Comparison of ENCODE assay signal across 8 cellular contexts in the genomic region with DNA sequence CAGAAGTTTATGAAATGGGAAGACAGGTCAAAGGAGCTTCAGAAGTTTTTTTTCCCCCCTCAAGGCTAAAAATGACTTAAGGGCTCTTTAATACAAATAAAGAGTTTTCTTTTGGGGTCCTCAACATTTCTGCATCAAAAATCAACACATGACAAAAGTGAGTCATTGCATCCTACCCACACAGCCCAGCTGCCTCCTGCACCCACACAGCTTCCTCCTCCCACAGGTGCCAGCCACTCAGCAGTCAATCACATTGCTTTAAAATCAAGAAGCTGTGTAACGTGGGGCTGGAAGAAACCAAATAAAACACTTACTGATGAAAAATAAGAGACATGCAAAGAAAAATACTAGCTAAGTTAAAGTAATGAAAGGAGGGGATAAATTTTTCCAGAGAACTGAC.
DNase-seq lines count a peak whose midpoint lies in the region; ATAC-seq and TF ChIP-seq lines count a peak whose summit lies in the region.

No MANE protein-coding gene starts in this region.

- H3K4me3 ChIP-seq in lower lobe of right lung (no peak overlapping the region), right cardiac atrium (ENCODE audit: low read length) (no peak overlapping the region), Caco-2 (ENCODE audit: low read depth, low read length) (no peak overlapping the region), endodermal cell (ENCODE audit: low read length) (no peak overlapping the region)

- no peak overlapping the region for H3K23ac ChIP-seq in H9 (ENCODE audit: insufficient read length, low read depth, low read length)

- H3K4me3 Mint-ChIP-seq in H9: no peak overlapping the region
- no peak overlapping the region for H3K4me3 Mint-ChIP-seq in Caco-2 (ENCODE audit: unreplicated experiment)
- no peak overlapping the region for H3K4me3 Mint-ChIP-seq in endodermal cell

- H2AFZ ChIP-seq in H9 (ENCODE audit: low read length): no peak overlapping the region

- TF ChIP-seq CTCF in lower lobe of right lung (IDR thresholded peaks at IDR 0.05): no peak
- no peak for TF ChIP-seq CTCF in H9 (conservative IDR thresholded peaks at IDR 0.05)
- TF ChIP-seq CTCF in Caco-2 (IDR thresholded peaks at IDR 0.05; ENCODE audit: insufficient read depth in 1 of 2, low read depth in 1 of 2, low read length in 1 of 2, severe bottlenecking in 1 of 2, unreplicated experiment in 1 of 2): no peak
- TF ChIP-seq CTCF in endodermal cell (conservative IDR thresholded peaks at IDR 0.05): no peak

- H3K36me3 Mint-ChIP-seq in H9 (ENCODE audit: insufficient read depth in 1 of 3, low read depth in 3 of 3) (peaks cover 0 to 3% (median 0%) of the 10 kb centered on the region in 3 experiments; a peak in 1 of 7 replicates), Caco-2 (ENCODE audit: insufficient read depth, unreplicated experiment) (no peaks in the 10 kb centered on the region), endodermal cell (ENCODE audit: low read depth) (no peaks in the 10 kb centered on the region)

- no peak overlapping the region for H2BK12ac ChIP-seq in H9 (ENCODE audit: insufficient read length, low read depth, low read length)

- H3K4me1 Mint-ChIP-seq in H9 (peaks cover 6 to 10% of the 10 kb centered on the region in 2 experiments; a peak in 3 of 4 replicates), Caco-2 (ENCODE audit: low read depth, unreplicated experiment) (no peaks in the 10 kb centered on the region), endodermal cell (peaks cover 5% of the 10 kb centered on the region)

- no peak overlapping the region for H3K4me2 ChIP-seq in H9 (ENCODE audit: insufficient read depth, insufficient read length, low read length)

- H3K9me3 Mint-ChIP-seq in H9 (peaks cover 0 to 3% of the 10 kb centered on the region in 2 experiments; a peak in 2 of 5 replicates), Caco-2 (ENCODE audit: unreplicated experiment) (no peaks in the 10 kb centered on the region), endodermal cell (peaks cover 3% of the 10 kb centered on the region)

- POLR2A ChIA-PET in Caco-2 (lab: Charles Lee): no interaction called here

- H2BK5ac ChIP-seq in H9 (ENCODE audit: insufficient read length, low read length): no peak overlapping the region

- H3K9me3 ChIP-seq in lower lobe of right lung (no peaks in the 10 kb centered on the region), right cardiac atrium (ENCODE audit: control insufficient read depth, low read length) (no peaks in the 10 kb centered on the region), H9 (ENCODE audit: control insufficient read depth, low read depth, low read length) (no peaks in the 10 kb centered on the region), Caco-2 (no peaks in the 10 kb centered on the region), endodermal cell (ENCODE audit: control insufficient read depth, low read length) (no peaks in the 10 kb centered on the region)

- peak overlapping the region in 1 of 3 experiments; percentile 65; a peak in 1 of 7 replicates for H3K27ac Mint-ChIP-seq in H9
- no peak overlapping the region for H3K27ac Mint-ChIP-seq in Caco-2 (ENCODE audit: unreplicated experiment)
- H3K27ac Mint-ChIP-seq in endodermal cell: no peak overlapping the region

- no peaks in the 10 kb centered on the region for H3K79me2 ChIP-seq in H9 (ENCODE audit: insufficient read depth, low read length)

- H3K27me3 Mint-ChIP-seq in H9 (ENCODE audit: low read depth) (no peaks in the 10 kb centered on the region), Caco-2 (ENCODE audit: insufficient read depth, unreplicated experiment) (no peaks in the 10 kb centered on the region), endodermal cell (ENCODE audit: insufficient read depth) (no peaks in the 10 kb centered on the region)

- ATAC-seq in HG03196 (IDR thresholded peaks at IDR 0.05; ENCODE audit: unreplicated experiment) (peak; percentile 51), lower lobe of right lung (peak in 1 of 2 donors; percentile 82), right cardiac atrium (no peak)

- no peaks in the 10 kb centered on the region for H3K23me2 ChIP-seq in H9 (ENCODE audit: insufficient read length, low read depth, low read length, poor library complexity, severe bottlenecking)

- WGBS in right cardiac atrium: 53% methylated on average over 1 of the region's 1 CpG
- no CpG with 5 or more reads among the region's 1 CpG for WGBS in H9 (ENCODE audit: extremely low coverage, insufficient read length, low lambda C conversion rate)
- WGBS in endodermal cell (ENCODE audit: insufficient coverage in 1 of 2, insufficient read length in 1 of 2), 2 experiments: 29% methylated on average over 1 of the region's 1 CpG; no CpG with 5 or more reads in 1 of the 2 experiments

- no peak overlapping the region for H3T11ph ChIP-seq in H9 (ENCODE audit: low read length)

- H3K14ac ChIP-seq in H9 (ENCODE audit: insufficient read depth, low read length): no peak overlapping the region

- no peak overlapping the region for H4K91ac ChIP-seq in H9 (ENCODE audit: insufficient read length, low read depth, low read length)

- no peak overlapping the region for H4K8ac ChIP-seq in H9 (replicated peaks; ENCODE audit: insufficient read length, low read depth, low read length)

- CTCF ChIA-PET in Caco-2 (lab: Charles Lee): no interaction called here

- H2BK15ac ChIP-seq in H9 (ENCODE audit: low read depth, low read length): no peak overlapping the region

- H3K27me3 ChIP-seq in lower lobe of right lung (ENCODE audit: low read depth) (no peaks in the 10 kb centered on the region), right cardiac atrium (ENCODE audit: control insufficient read depth, insufficient read depth) (no peaks in the 10 kb centered on the region), H9 (ENCODE audit: insufficient read depth, low read length) (no peaks in the 10 kb centered on the region), Caco-2 (replicated peaks; ENCODE audit: control insufficient read depth, insufficient read depth, low read length) (no peaks in the 10 kb centered on the region), endodermal cell (ENCODE audit: control insufficient read depth, insufficient read depth, low read length, poor library complexity, severe bottlenecking) (no peaks in the 10 kb centered on the region)

- intact Hi-C loops in lower lobe of right lung (cut with DNase I): no loop called here
- intact Hi-C loops in right cardiac atrium (cut with DNase I): no loop called here
- intact Hi-C loops in Caco-2 (cut with micrococcal nuclease; ENCODE audit: unreplicated experiment): no loop called here

- H3K27ac ChIP-seq in lower lobe of right lung (no peak overlapping the region), right cardiac atrium (ENCODE audit: low read length) (no peak overlapping the region), H9 (ENCODE audit: insufficient read length, low read depth, low read length) (no peak overlapping the region), endodermal cell (ENCODE audit: low read depth, low read length) (no peak overlapping the region)

- H3K18ac ChIP-seq in H9 (ENCODE audit: insufficient read length, low read depth, low read length): no peak overlapping the region

- BruUV-seq in Caco-2 (replicated peaks; lab: Mats Ljungman, UMichigan): no TSS peak

- no peak overlapping the region for H3K4ac ChIP-seq in H9 (ENCODE audit: low read depth, low read length)

- H3K79me1 ChIP-seq in H9 (ENCODE audit: insufficient read depth, low read depth, low read length, poor library complexity, severe bottlenecking): no peaks in the 10 kb centered on the region

- DNase-seq in ELR (ENCODE audit: low read depth): peak; percentile 28
- DNase-seq in activated CD4-positive, alpha-beta T cell treated with anti-CD3 and anti-CD28 coated beads for 48 hours: peak; percentile 38
- peak; percentile 51 for DNase-seq in lower lobe of right lung
- no peak for DNase-seq in right cardiac atrium
- no peak for DNase-seq in H9
- DNase-seq in Caco-2: no peak
- no peak for DNase-seq in endodermal cell

- H3K4me1 ChIP-seq in lower lobe of right lung: peaks cover 13% of the 10 kb centered on the region
- peaks cover 2% of the 10 kb centered on the region for H3K4me1 ChIP-seq in right cardiac atrium (ENCODE audit: control insufficient read depth, insufficient read depth, low read length)
- peaks cover 3% of the 10 kb centered on the region; the same call in 1 of the 2 replicates for H3K4me1 ChIP-seq in H9 (ENCODE audit: insufficient read depth, low read length)
- no peaks in the 10 kb centered on the region for H3K4me1 ChIP-seq in Caco-2
- H3K4me1 ChIP-seq in endodermal cell (ENCODE audit: control insufficient read depth, insufficient read depth, low read length): no peaks in the 10 kb centered on the region

- H3K9ac ChIP-seq in H9 (ENCODE audit: extremely low read depth, insufficient read length, low read length) (no peak overlapping the region), endodermal cell (ENCODE audit: extremely low read depth, low read length, poor library complexity, severe bottlenecking) (no peak overlapping the region)

- no peaks in the 10 kb centered on the region for H4K20me1 ChIP-seq in H9 (ENCODE audit: control insufficient read depth, insufficient read depth, insufficient read length)

- no peaks in the 10 kb centered on the region for H3K36me3 ChIP-seq in lower lobe of right lung
- no peaks in the 10 kb centered on the region for H3K36me3 ChIP-seq in Caco-2 (ENCODE audit: control insufficient read depth, insufficient read depth, low read length)
- H3K36me3 ChIP-seq in endodermal cell (ENCODE audit: control insufficient read depth, insufficient read depth, low read length): no peaks in the 10 kb centered on the region

- H2BK120ac ChIP-seq in H9 (ENCODE audit: low read depth, low read length, poor library complexity, severe bottlenecking): no peak overlapping the region

- H2BK20ac ChIP-seq in H9 (ENCODE audit: low read depth, low read length, poor library complexity, severe bottlenecking): no peak overlapping the region

- no peak overlapping the region for H4K5ac ChIP-seq in H9 (ENCODE audit: insufficient read length, low read depth, low read length)

- no peak overlapping the region for H2AK5ac ChIP-seq in H9 (ENCODE audit: insufficient read length, low read length)

- no peak overlapping the region for H3K56ac ChIP-seq in H9 (ENCODE audit: insufficient read length, low read depth, low read length)

Comparison
In these comparisons a context has a peak if more than half of its experiments do, and no peak if none do; other contexts are left out.
1. DNase-seq: peak in ELR (single experiment), activated CD4-positive, alpha-beta T cell treated with anti-CD3 and anti-CD28 coated beads for 48 hours (single experiment) and lower lobe of right lung (single experiment); none in right cardiac atrium (0 of 3), H9 (single experiment), Caco-2 (0 of 2) and endodermal cell (single experiment).